8 cellular contexts compared by ENCODE assay signal in genomic region chr7:22559829-22560489, GRCh38. TPM values are rescaled to one million over a fixed set of nuclear protein-coding genes. Genes with fewer than 3 reads are reported as not detected.
DNase-seq lines count a peak whose midpoint lies in the region; ATAC-seq, FAIRE-seq and TF ChIP-seq lines count a peak whose summit lies in the region.

No MANE protein-coding gene starts in this region.

- H3K27me3 ChIP-seq in WERI-Rb-1 (ENCODE audit: insufficient read depth, low read depth, severe bottlenecking) (no peaks in the 10 kb centered on the region), breast epithelium (no peaks in the 10 kb centered on the region)

- no peak for TF ChIP-seq POLR2A in breast epithelium (IDR thresholded peaks at IDR 0.05)

- H3K27ac ChIP-seq in WERI-Rb-1 (no peak overlapping the region), breast epithelium (no peak overlapping the region)

- intact Hi-C loops in breast epithelium (cut with DNase I; ENCODE audit: low total_unique reads): loop anchor here (5.0 kb wide), 2 partner anchors 162 to 212 kb away; no protein-coding TSS in a partner anchor

- H3K36me3 ChIP-seq in WERI-Rb-1: no peaks in the 10 kb centered on the region
- no peaks in the 10 kb centered on the region for H3K36me3 ChIP-seq in breast epithelium

- peak; percentile 69 for FAIRE-seq in islet of Langerhans (lab: Jason Lieb, UNC)

- TF ChIP-seq CTCF in WERI-Rb-1 (IDR thresholded peaks at IDR 0.05; ENCODE audit: low read depth, low read length) (peak; percentile 81), breast epithelium (IDR thresholded peaks at IDR 0.05) (peak; percentile 89 to 96 (median 90))

- peak; percentile 47 for ATAC-seq in HG03066 (IDR thresholded peaks at IDR 0.05; ENCODE audit: low read depth, unreplicated experiment)

- peak; percentile 21 for DNase-seq in NK-92 treated with Interleukin-12 subunit alpha and Interleukin-12 subunit beta, amount 100 ng/mL, for 24 hours (lab: John Stamatoyannopoulos, UW)
- DNase-seq in NK-92 (lab: John Stamatoyannopoulos, UW; ENCODE audit: unreplicated experiment) (no peak), NCI-H2227 (lab: John Stamatoyannopoulos, UW; ENCODE audit: unreplicated experiment) (peak; percentile 75), WERI-Rb-1 (peak; percentile 69), breast epithelium (ENCODE audit: low spot score in 2 of 2) (peak; percentile 55 to 56)
- peak; percentile 40 to 61 for DNase-seq in stimulated activated CD4-positive, alpha-beta T cell treated with anti-CD3 and anti-CD28 coated beads, Interleukin-15, amount 100 ng/mL, for 48 hours (ENCODE audit: low read depth in 2 of 2)

- no peak overlapping the region for H3K4me3 ChIP-seq in WERI-Rb-1 (ENCODE audit: low read depth, low read length)
- no peak overlapping the region for H3K4me3 ChIP-seq in breast epithelium

- H3K9me3 ChIP-seq in WERI-Rb-1 (ENCODE audit: severe bottlenecking) (no peaks in the 10 kb centered on the region), breast epithelium (no peaks in the 10 kb centered on the region)

- peaks cover 0 to 7% of the 10 kb centered on the region in 2 donors for H3K4me1 ChIP-seq in breast epithelium

RNA-seq across cellular contexts. Expression of gene STEAP1B, which starts 60.0 kb away (rescaled TPM):
- 1 to 10 TPM in 1 of 3 donors, under 1 TPM in 2; 0.32 to 1.0 (median 0.66) TPM for total RNA-seq in breast epithelium
